ENCODE assay signal across 9 cellular contexts in genomic region chr5:163509288-163510040, GRCh38. TPM values are rescaled to one million over a fixed set of nuclear protein-coding genes. Genes with fewer than 3 reads are reported as not detected.
DNase-seq lines count a peak whose midpoint lies in the region; ATAC-seq and TF ChIP-seq lines count a peak whose summit lies in the region.
"Had no signal": no experiment of that assay in that cellular context is flagged by ENCODE, and none has a peak within 500 bp of the region (broad histone marks: within the 10 kb centered on the region; RNA-seq: fewer than 3 reads in every experiment).

No MANE protein-coding gene starts in this region.

- TF ChIP-seq CTCF in left ventricle myocardium inferior (IDR thresholded peaks at IDR 0.05; ENCODE audit: borderline replicate concordance) = no peak

- H3K36me3 Mint-ChIP-seq in activated naive CD8-positive, alpha-beta T cell treated with anti-CD3 and anti-CD28 coated beads for 36 hours = peaks cover 13% of the 10 kb centered on the region

- intact Hi-C loops in left ventricle myocardium inferior (cut with micrococcal nuclease) (no loop called here), Right ventricle myocardium superior (cut with DNase I) (no loop called here)

- peak overlapping the region; percentile 5 to 89 (median 46) for H3K9ac ChIP-seq in subcutaneous abdominal adipose tissue (ENCODE audit: low read length in 5 of 5)

- H3K4me1 ChIP-seq in left ventricle myocardium inferior (peaks cover 84% of the 10 kb centered on the region), subcutaneous abdominal adipose tissue (ENCODE audit: control insufficient read depth in 5 of 5, insufficient read depth in 5 of 5, low read length in 5 of 5) (peaks cover 0 to 68% (median 60%) of the 10 kb centered on the region in 5 donors)

- ATAC-seq in Right ventricle myocardium superior (ENCODE audit: poor library complexity) = no peak
- no peak for ATAC-seq in HG03565 (IDR thresholded peaks at IDR 0.05; ENCODE audit: unreplicated experiment)

- H3K4me1 Mint-ChIP-seq in activated naive CD8-positive, alpha-beta T cell treated with anti-CD3 and anti-CD28 coated beads for 36 hours = peaks cover 52% of the 10 kb centered on the region

- H3K27ac ChIP-seq in left ventricle myocardium inferior (replicated peaks) = peak overlapping the region; percentile 99
- H3K27ac ChIP-seq in subcutaneous abdominal adipose tissue (ENCODE audit: low read depth, low read length) = peak overlapping the region; percentile 92
- H3K27ac ChIP-seq: cardiac muscle cell had no signal

- H3K27me3 ChIP-seq in left ventricle myocardium inferior (ENCODE audit: low read depth) = no peaks in the 10 kb centered on the region
- H3K27me3 ChIP-seq in subcutaneous abdominal adipose tissue (ENCODE audit: control insufficient read depth in 5 of 5, insufficient read depth in 4 of 5, low read length in 5 of 5) = no peaks in the 10 kb centered on the region
- H3K27me3 ChIP-seq: cardiac muscle cell had no signal

- H3K27ac Mint-ChIP-seq in activated naive CD8-positive, alpha-beta T cell treated with anti-CD3 and anti-CD28 coated beads for 36 hours = peak overlapping the region; percentile 97

- H3K4me3 ChIP-seq in left ventricle myocardium inferior = peak overlapping the region; percentile 90
- peak overlapping the region; percentile 28 to 51 (median 46) for H3K4me3 ChIP-seq in subcutaneous abdominal adipose tissue (ENCODE audit: low read depth in 1 of 5, low read length in 5 of 5)
- H3K4me3 ChIP-seq: cardiac muscle cell had no signal

- no peaks in the 10 kb centered on the region for H3K9me3 ChIP-seq in left ventricle myocardium inferior (replicated peaks)
- no peaks in the 10 kb centered on the region for H3K9me3 ChIP-seq in subcutaneous abdominal adipose tissue (ENCODE audit: control insufficient read depth in 5 of 5, low read length in 5 of 5)

- H3K4me3 Mint-ChIP-seq in activated naive CD8-positive, alpha-beta T cell treated with anti-CD3 and anti-CD28 coated beads for 36 hours = peak overlapping the region; percentile 91

- H3K36me3 ChIP-seq in left ventricle myocardium inferior (peaks cover 24% of the 10 kb centered on the region), subcutaneous abdominal adipose tissue (ENCODE audit: control insufficient read depth in 5 of 5, insufficient read depth in 5 of 5, low read length in 5 of 5) (peaks cover 7 to 17% (median 15%) of the 10 kb centered on the region in 5 donors)

- DNase-seq in left ventricle myocardium inferior = no peak
- DNase-seq in Right ventricle myocardium superior = no peak
- DNase-seq in activated naive CD8-positive, alpha-beta T cell treated with anti-CD3 and anti-CD28 coated beads for 36 hours = no peak
- peak; percentile 33 for DNase-seq in inferior parietal cortex (ENCODE audit: extremely low spot score)
- no peak for DNase-seq in NCI-H1092 treated with DMSO at 0.1 percent for 48 hours (lab: John Stamatoyannopoulos, UW)
- DNase-seq in SIG-M5 treated with dmso at 0.1 percent for 504 hours (lab: John Stamatoyannopoulos, UW; ENCODE audit: unreplicated experiment) = no peak

- H3K9me3 Mint-ChIP-seq in activated naive CD8-positive, alpha-beta T cell treated with anti-CD3 and anti-CD28 coated beads for 36 hours = no peaks in the 10 kb centered on the region

- no peaks in the 10 kb centered on the region for H3K27me3 Mint-ChIP-seq in activated naive CD8-positive, alpha-beta T cell treated with anti-CD3 and anti-CD28 coated beads for 36 hours

RNA-seq across cellular contexts. Expression of gene MAT2B, which starts 4.0 kb away (rescaled TPM):
- total RNA-seq in left ventricle myocardium inferior = 69.2 TPM
- total RNA-seq in Right ventricle myocardium superior = 60.0 TPM
- 10 to 100 TPM; 65.6 to 67.7 TPM for total RNA-seq in activated naive CD8-positive, alpha-beta T cell treated with anti-CD3 and anti-CD28 coated beads for 36 hours

RNA-seq across cellular contexts. Expression of gene HMMR, which starts 49.0 kb away (rescaled TPM):
- total RNA-seq in left ventricle myocardium inferior (0.91 TPM), Right ventricle myocardium superior (0.54 TPM)
- 10 to 100 TPM; 85.0 to 88.6 TPM for total RNA-seq in activated naive CD8-positive, alpha-beta T cell treated with anti-CD3 and anti-CD28 coated beads for 36 hours

RNA-seq across cellular contexts. Expression of gene NUDCD2, which starts 49.6 kb away (rescaled TPM):
- total RNA-seq in left ventricle myocardium inferior = 13.0 TPM
- total RNA-seq in Right ventricle myocardium superior = 12.9 TPM
- 10 to 100 TPM; 44.7 to 49.3 TPM for total RNA-seq in activated naive CD8-positive, alpha-beta T cell treated with anti-CD3 and anti-CD28 coated beads for 36 hours

Comparison
In these comparisons a context has a peak if more than half of its experiments do, and no peak if none do; other contexts are left out.
1. RNA of gene HMMR, which starts 49.0 kb away (total RNA-seq): 85.0 to 88.6 TPM in activated naive CD8-positive, alpha-beta T cell treated with anti-CD3 and anti-CD28 coated beads for 36 hours; 0.91 TPM in left ventricle myocardium inferior (single experiment) and 0.54 TPM in Right ventricle myocardium superior (single experiment); every median in the first group is over 10 times any median in the second.